ENCODE assay signal across 19 cellular contexts in the genomic region with DNA sequence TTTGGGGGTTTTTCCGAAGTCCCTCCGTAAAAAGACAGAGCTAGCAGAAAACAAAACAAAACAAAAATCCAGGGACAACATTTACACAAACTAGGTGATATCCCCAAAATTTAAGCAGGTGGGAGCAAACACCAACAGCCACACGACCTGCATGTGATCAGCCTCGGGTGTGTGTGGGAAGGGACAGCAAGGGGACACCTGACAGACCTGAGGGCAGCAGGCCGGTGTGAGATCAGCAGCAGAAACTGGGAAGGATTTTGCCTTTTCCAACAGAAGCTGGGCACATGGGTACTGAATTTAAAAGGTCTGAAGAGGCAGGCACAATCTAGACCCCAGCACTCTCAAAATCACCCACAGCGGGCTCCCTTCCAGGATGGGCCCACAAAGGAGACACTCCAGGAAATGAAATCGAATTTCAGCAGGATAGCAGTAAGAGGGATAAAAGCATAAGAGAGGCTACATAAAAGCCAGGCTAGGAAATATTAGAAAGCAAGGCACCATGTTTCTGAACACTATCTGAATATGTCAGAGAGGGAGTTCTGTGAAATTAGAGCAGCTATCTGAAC. TPM values are rescaled to one million over a fixed set of nuclear protein-coding genes. Genes with fewer than 3 reads are reported as not detected.
DNase-seq lines count a peak whose midpoint lies in the region; ATAC-seq, FAIRE-seq and TF ChIP-seq lines count a peak whose summit lies in the region.
"Had no signal": no experiment of that assay in that cellular context is flagged by ENCODE, and none has a peak within 500 bp of the region (broad histone marks: within the 10 kb centered on the region; RNA-seq: fewer than 3 reads in every experiment).

No MANE protein-coding gene starts in this region.

- ATAC-seq in HG03378 (IDR thresholded peaks at IDR 0.05; ENCODE audit: unreplicated experiment): no peak
- ATAC-seq in HG03159 (IDR thresholded peaks at IDR 0.05; ENCODE audit: unreplicated experiment): no peak
- ATAC-seq: naive thymus-derived CD8-positive, alpha-beta T cell; Panc1 had no signal

- DNase-seq in Calu3 (no peak), NCI-H2029 (lab: John Stamatoyannopoulos, UW) (peak; percentile 60), endothelial cell (ENCODE audit: low spot score) (no peak), progenitor cell of endocrine pancreas (ENCODE audit: low spot score, unreplicated experiment) (no peak), HTR-8/SVneo (ENCODE audit: insufficient read length, low spot score) (no peak), NCI-H1436 (lab: John Stamatoyannopoulos, UW) (no peak)
- DNase-seq: activated CD8-positive, alpha-beta memory T cell treated with anti-CD3 and anti-CD28 coated beads for 24 hours; amygdala; colonic mucosa; GDM1; naive thymus-derived CD8-positive, alpha-beta T cell; NCI-H774; retina; T-helper 1 cell had no signal

- intact Hi-C loops in Calu3 (cut with micrococcal nuclease; ENCODE audit: unreplicated experiment): no loop called here

- FAIRE-seq in HTR-8/SVneo (lab: Jason Lieb, UNC): no peak
- FAIRE-seq: GM12892, H54 had no signal

- no TSS peak for BruUV-seq in Calu3 (replicated peaks; lab: Mats Ljungman, UMichigan)

- H3K4me1 Mint-ChIP-seq in Calu3 (ENCODE audit: low read depth, unreplicated experiment) (peaks cover 15% of the 10 kb centered on the region), endothelial cell (ENCODE audit: unreplicated experiment) (peaks cover 52% of the 10 kb centered on the region), progenitor cell of endocrine pancreas (ENCODE audit: low read depth) (peaks cover 18% of the 10 kb centered on the region)

- no peaks in the 10 kb centered on the region for H3K27me3 Mint-ChIP-seq in Calu3 (ENCODE audit: unreplicated experiment)
- H3K27me3 Mint-ChIP-seq in endothelial cell (ENCODE audit: unreplicated experiment): peaks cover 5% of the 10 kb centered on the region
- H3K27me3 Mint-ChIP-seq in progenitor cell of endocrine pancreas: no peaks in the 10 kb centered on the region
- H3K27me3 Mint-ChIP-seq: naive thymus-derived CD8-positive, alpha-beta T cell had no signal

- no peaks in the 10 kb centered on the region for H3K9me3 Mint-ChIP-seq in Calu3 (ENCODE audit: low read depth, unreplicated experiment)
- no peaks in the 10 kb centered on the region for H3K9me3 Mint-ChIP-seq in endothelial cell (ENCODE audit: unreplicated experiment)
- no peaks in the 10 kb centered on the region for H3K9me3 Mint-ChIP-seq in progenitor cell of endocrine pancreas (ENCODE audit: low read depth)
- H3K9me3 Mint-ChIP-seq: naive thymus-derived CD8-positive, alpha-beta T cell had no signal

- H3K4me3 Mint-ChIP-seq in Calu3 (ENCODE audit: low read depth, unreplicated experiment) (no peak overlapping the region), endothelial cell (ENCODE audit: unreplicated experiment) (no peak overlapping the region), progenitor cell of endocrine pancreas (ENCODE audit: low read depth) (no peak overlapping the region)
- H3K4me3 Mint-ChIP-seq: naive thymus-derived CD8-positive, alpha-beta T cell had no signal

- CTCF ChIA-PET in Calu3 (lab: Charles Lee): interaction anchor here (0.5 to 1.2 kb wide), 3 partner anchors 8 to 130 kb away, joined by 3 to 6 read pairs (median 3); no protein-coding TSS in a partner anchor

- TF ChIP-seq CTCF in Calu3 (IDR thresholded peaks at IDR 0.05; ENCODE audit: unreplicated experiment) (no peak), endothelial cell (IDR thresholded peaks at IDR 0.05; ENCODE audit: unreplicated experiment) (no peak), progenitor cell of endocrine pancreas (IDR thresholded peaks at IDR 0.05; ENCODE audit: unreplicated experiment) (no peak)

- H3K36me3 Mint-ChIP-seq in Calu3 (ENCODE audit: insufficient read depth, unreplicated experiment) (peaks cover 47% of the 10 kb centered on the region), endothelial cell (ENCODE audit: low read depth, unreplicated experiment) (peaks cover 30% of the 10 kb centered on the region), progenitor cell of endocrine pancreas (ENCODE audit: insufficient read depth) (peaks cover 11% of the 10 kb centered on the region)
- H3K36me3 Mint-ChIP-seq: naive thymus-derived CD8-positive, alpha-beta T cell had no signal

- H3K27ac Mint-ChIP-seq in Calu3 (ENCODE audit: unreplicated experiment) (peak overlapping the region; percentile 64), endothelial cell (ENCODE audit: unreplicated experiment) (peak overlapping the region; percentile 37), progenitor cell of endocrine pancreas (peak overlapping the region; percentile 42)

RNA-seq across cellular contexts. Expression of a gene that starts 36.5 kb away (rescaled TPM):
- total RNA-seq in Calu3 (2022): 0.54 and 0.76 TPM in 2 replicates
- total RNA-seq in endothelial cell (ENCODE audit: unreplicated experiment): 1.6 TPM
- not detected in 2 replicates for total RNA-seq in progenitor cell of endocrine pancreas
